In genomic region chr22:43228330-43228729, GRCh38 we compare ENCODE assay signal across 10 cellular contexts. TPM values are rescaled to one million over a fixed set of nuclear protein-coding genes. Genes with fewer than 3 reads are reported as not detected.
A peak's percentile ranks its signal among the peaks of the same experiment; 100 is the strongest.
DNase-seq lines count a peak whose midpoint lies in the region; ATAC-seq, FAIRE-seq and TF ChIP-seq lines count a peak whose summit lies in the region.
"Had no signal": no experiment of that assay in that cellular context is flagged by ENCODE, and none has a peak within 500 bp of the region (broad histone marks: within the 10 kb centered on the region; RNA-seq: fewer than 3 reads in every experiment).

No MANE protein-coding gene starts in this region.

- DNase-seq in HTR-8/SVneo (ENCODE audit: insufficient read length, low spot score), result peak; percentile 43
- DNase-seq in activated CD8-positive, alpha-beta T cell treated with anti-CD3 and anti-CD28 coated beads, Interleukin-2, amount 10 ng/mL, durations not matched to agents 7 days and 5 days, result peak; percentile 41
- peak; percentile 5 for DNase-seq in kidney tubule cell (ENCODE audit: low spot score)
- no peak for DNase-seq in caudate nucleus (lab: John Stamatoyannopoulos, UW)
- no peak for DNase-seq in activated CD4-positive, CD25-positive, alpha-beta regulatory T cell (lab: John Stamatoyannopoulos, UW)
- DNase-seq in NCI-H1436 treated with DMSO at 0.1 percent for 48 hours (lab: John Stamatoyannopoulos, UW), result no peak
- DNase-seq: NCI-H345 had no signal

- no peaks in the 10 kb centered on the region for H3K9me3 ChIP-seq in DOHH2 (ENCODE audit: control insufficient read depth, insufficient read depth, low read length)

- H3K4me3 ChIP-seq in DOHH2 (ENCODE audit: low read length), result no peak overlapping the region

- no peaks in the 10 kb centered on the region for H3K36me3 Mint-ChIP-seq in activated CD8-positive, alpha-beta T cell treated with anti-CD3 and anti-CD28 coated beads, Interleukin-2, amount 10 ng/mL, durations not matched to agents 7 days and 5 days (ENCODE audit: low read depth)

- H4K20me1 ChIP-seq in DOHH2 (ENCODE audit: control insufficient read depth, insufficient read depth, low read depth, low read length), result no peaks in the 10 kb centered on the region

- no peak for FAIRE-seq in HTR-8/SVneo (lab: Jason Lieb, UNC)
- FAIRE-seq: endometrium had no signal

- H3K4me1 Mint-ChIP-seq in activated CD8-positive, alpha-beta T cell treated with anti-CD3 and anti-CD28 coated beads, Interleukin-2, amount 10 ng/mL, durations not matched to agents 7 days and 5 days (ENCODE audit: low read depth), result peaks cover 12% of the 10 kb centered on the region

- no peaks in the 10 kb centered on the region for H3K36me3 ChIP-seq in DOHH2 (ENCODE audit: control insufficient read depth, low read length)

- H3K4me1 ChIP-seq in DOHH2 (ENCODE audit: control insufficient read depth, low read length), result no peaks in the 10 kb centered on the region

- no peaks in the 10 kb centered on the region for H3K9me2 ChIP-seq in DOHH2 (replicated peaks; ENCODE audit: control insufficient read depth, low read length)

- no peaks in the 10 kb centered on the region for H3K27me3 Mint-ChIP-seq in activated CD8-positive, alpha-beta T cell treated with anti-CD3 and anti-CD28 coated beads, Interleukin-2, amount 10 ng/mL, durations not matched to agents 7 days and 5 days (ENCODE audit: low read depth)

- ATAC-seq in activated CD8-positive, alpha-beta T cell treated with anti-CD3 and anti-CD28 coated beads, Interleukin-2, amount 10 ng/mL, durations not matched to agents 7 days and 5 days, result no peak
- no peak for ATAC-seq in HG03565 (IDR thresholded peaks at IDR 0.05; ENCODE audit: unreplicated experiment)

- no peaks in the 10 kb centered on the region for H3K9me3 Mint-ChIP-seq in activated CD8-positive, alpha-beta T cell treated with anti-CD3 and anti-CD28 coated beads, Interleukin-2, amount 10 ng/mL, durations not matched to agents 7 days and 5 days (ENCODE audit: insufficient read depth)

- H3K79me2 ChIP-seq in DOHH2 (ENCODE audit: control insufficient read depth, low read length), result no peaks in the 10 kb centered on the region

- H3K27ac ChIP-seq in DOHH2 (ENCODE audit: low read depth, low read length) (no peak overlapping the region), caudate nucleus (ENCODE audit: low read depth, low read length) (no peak overlapping the region)

- TF ChIP-seq CTCF in DOHH2 (IDR thresholded peaks at IDR 0.05; ENCODE audit: low read depth, low read length, poor library complexity, severe bottlenecking), result peak; percentile 79

- no peak overlapping the region for H3K4me2 ChIP-seq in DOHH2 (ENCODE audit: low read length)

- H3K27me3 ChIP-seq in DOHH2 (ENCODE audit: control insufficient read depth, low read length), result no peaks in the 10 kb centered on the region

- no peak overlapping the region for H3K4me3 Mint-ChIP-seq in activated CD8-positive, alpha-beta T cell treated with anti-CD3 and anti-CD28 coated beads, Interleukin-2, amount 10 ng/mL, durations not matched to agents 7 days and 5 days

- CTCF ChIA-PET in activated CD8-positive, alpha-beta T cell treated with anti-CD3 and anti-CD28 coated beads, Interleukin-2, amount 10 ng/mL, durations not matched to agents 7 days and 5 days (lab: Charles Lee), result interaction anchor here (0.8 to 6.2 kb wide), 3 partner anchors 41 to 117 kb away, joined by 3 to 115 read pairs (median 5); partner anchors contain the start of gene SCUBE1

- no peak overlapping the region for H3K27ac Mint-ChIP-seq in activated CD8-positive, alpha-beta T cell treated with anti-CD3 and anti-CD28 coated beads, Interleukin-2, amount 10 ng/mL, durations not matched to agents 7 days and 5 days

- POLR2A ChIA-PET in activated CD8-positive, alpha-beta T cell treated with anti-CD3 and anti-CD28 coated beads, Interleukin-2, amount 10 ng/mL, durations not matched to agents 7 days and 5 days (lab: Charles Lee), result interaction anchor here (0.7 kb wide), 1 partner anchor 75 kb away, joined by 3 read pairs; no protein-coding TSS in a partner anchor

- no peaks in the 10 kb centered on the region for H3F3A ChIP-seq in DOHH2 (ENCODE audit: control insufficient read depth, insufficient read depth)

RNA-seq across cellular contexts. Expression of gene TTLL12, which starts 41.4 kb away (rescaled TPM):
- 10 to 100 TPM; 49.3 to 52.9 TPM for total RNA-seq in activated CD8-positive, alpha-beta T cell treated with anti-CD3 and anti-CD28 coated beads, Interleukin-2, amount 10 ng/mL, durations not matched to agents 7 days and 5 days

Comparison
In these comparisons a context has a peak if more than half of its experiments do, and no peak if none do; other contexts are left out.
1. DNase-seq: peak in HTR-8/SVneo (single experiment), activated CD8-positive, alpha-beta T cell treated with anti-CD3 and anti-CD28 coated beads, Interleukin-2, amount 10 ng/mL, durations not matched to agents 7 days and 5 days (single experiment) and kidney tubule cell (single experiment); none in caudate nucleus (0 of 61), activated CD4-positive, CD25-positive, alpha-beta regulatory T cell (0 of 4) and NCI-H1436 treated with DMSO at 0.1 percent for 48 hours (single experiment).